In genomic region chr2:108607706-108608301, GRCh38 we compare ENCODE assay signal across 9 cellular contexts.
DNase-seq lines count a peak whose midpoint lies in the region; ATAC-seq, FAIRE-seq and TF ChIP-seq lines count a peak whose summit lies in the region.
"Had no signal": no experiment of that assay in that cellular context is flagged by ENCODE, and none has a peak within 500 bp of the region (broad histone marks: within the 10 kb centered on the region; RNA-seq: fewer than 3 reads in every experiment).

No MANE protein-coding gene starts in this region.

- POLR2A ChIA-PET in BJ (lab: Charles Lee) (no interaction called here), PC-9 (lab: Charles Lee; ENCODE audit: unreplicated experiment) (no interaction called here)

- TF ChIP-seq POLR2A in GM12891 (IDR thresholded peaks at IDR 0.05; ENCODE audit: low read depth, low read length), result no peak
- no peak for TF ChIP-seq POLR2A in vagina (IDR thresholded peaks at IDR 0.05)

- no peak overlapping the region for H3K4me2 ChIP-seq in PC-9

- no peaks in the 10 kb centered on the region for H3K9me2 ChIP-seq in PC-9 (ENCODE audit: insufficient read depth)

- H4K20me1 ChIP-seq in PC-9 (ENCODE audit: insufficient read depth), result no peaks in the 10 kb centered on the region

- H3K9me3 ChIP-seq in PC-9 (ENCODE audit: insufficient read depth, low read depth) (no peaks in the 10 kb centered on the region), vagina (no peaks in the 10 kb centered on the region)

- in situ Hi-C loops in brain microvascular endothelial cell (cut with HindIII; ENCODE audit: low pct_ligation_motif_present, low sequenced_read_pairs), result no loop called here

- TF ChIP-seq CTCF in BJ (IDR thresholded peaks at IDR 0.05; ENCODE audit: insufficient read depth, low read depth, low read length) (peak; percentile 63), PC-9 (conservative IDR thresholded peaks at IDR 0.05) (peak; percentile 58), brain microvascular endothelial cell (IDR thresholded peaks at IDR 0.05; ENCODE audit: low read depth, low read length, missing control alignments) (peak; percentile 80), vagina (IDR thresholded peaks at IDR 0.05) (peak in 2 of 3 experiments; percentile 48 to 49)

- H3K36me3 ChIP-seq in BJ (ENCODE audit: control insufficient read depth, insufficient read depth, low read length), result no peaks in the 10 kb centered on the region
- no peaks in the 10 kb centered on the region for H3K36me3 ChIP-seq in PC-9 (ENCODE audit: low read depth)
- H3K36me3 ChIP-seq in brain microvascular endothelial cell (replicated peaks), result no peaks in the 10 kb centered on the region
- H3K36me3 ChIP-seq in vagina, result no peaks in the 10 kb centered on the region

- no peak overlapping the region for H2AFZ ChIP-seq in PC-9
- H2AFZ ChIP-seq: parathyroid adenoma had no signal

- H3K27me3 ChIP-seq in BJ (ENCODE audit: control insufficient read depth, insufficient read depth, low read length) (no peaks in the 10 kb centered on the region), PC-9 (ENCODE audit: insufficient read depth, low read depth) (no peaks in the 10 kb centered on the region), brain microvascular endothelial cell (replicated peaks) (no peaks in the 10 kb centered on the region), vagina (no peaks in the 10 kb centered on the region)

- intact Hi-C loops in PC-9 (cut with micrococcal nuclease; ENCODE audit: unreplicated experiment) (no loop called here), vagina (cut with DNase I) (no loop called here)

- H3F3A ChIP-seq in PC-9 (ENCODE audit: insufficient read depth, low read depth), result no peaks in the 10 kb centered on the region

- DNase-seq in BJ (ENCODE audit: low read depth) (no peak), GM12891 (ENCODE audit: insufficient read length, low spot score) (no peak), PC-9 (no peak), brain microvascular endothelial cell (no peak), left kidney (ENCODE audit: low read depth, low spot score) (peak; percentile 70), vagina (ENCODE audit: extremely low spot score in 2 of 2) (no peak)

- H3K4me1 ChIP-seq in PC-9 (replicated peaks; ENCODE audit: insufficient read depth), result no peaks in the 10 kb centered on the region
- peaks cover 20% of the 10 kb centered on the region for H3K4me1 ChIP-seq in vagina
- H3K4me1 ChIP-seq: parathyroid adenoma had no signal

- ATAC-seq in HG02798 (IDR thresholded peaks at IDR 0.05; ENCODE audit: poor library complexity, unreplicated experiment) (no peak), HG03354 (IDR thresholded peaks at IDR 0.05; ENCODE audit: poor library complexity, severe bottlenecking, unreplicated experiment) (no peak)

- no TSS peak for BruUV-seq in PC-9 (replicated peaks; lab: Mats Ljungman, UMichigan)

- H3K79me2 ChIP-seq in PC-9 (ENCODE audit: low read depth), result peaks cover 5% of the 10 kb centered on the region; the same call in 1 of the 2 replicates

- CTCF ChIA-PET in BJ (lab: Yijun Ruan, JAX), result interaction anchor here (1.8 kb wide), 1 partner anchor 29 kb away, joined by 9 read pairs; no protein-coding TSS in a partner anchor
- CTCF ChIA-PET in PC-9 (lab: Charles Lee), result no interaction called here

- H3K4me3 ChIP-seq in BJ (ENCODE audit: low read depth, low read length) (no peak overlapping the region), PC-9 (no peak overlapping the region), brain microvascular endothelial cell (ENCODE audit: low read depth, low read length) (no peak overlapping the region), vagina (no peak overlapping the region)

- FAIRE-seq in GM12891 (lab: Jason Lieb, UNC), result peak; percentile 16

- H3K27ac ChIP-seq in PC-9 (no peak overlapping the region), brain microvascular endothelial cell (no peak overlapping the region), vagina (no peak overlapping the region)
- H3K27ac ChIP-seq: parathyroid adenoma had no signal

TF ChIP-seq in GM12891, 5 proteins besides CTCF, POLR2A, EP300 and RAD21:
- TF ChIP-seq POLR2AphosphoS5 (IDR thresholded peaks at IDR 0.05; ENCODE audit: low read depth, low read length), result no peak
- TF ChIP-seq TAF1 (IDR thresholded peaks at IDR 0.05; ENCODE audit: low read depth, low read length), result no peak
- TF ChIP-seq POU2F2 (IDR thresholded peaks at IDR 0.05; ENCODE audit: low read depth, low read length), result no peak
